21 cellular contexts compared by ENCODE assay signal in the genomic region with DNA sequence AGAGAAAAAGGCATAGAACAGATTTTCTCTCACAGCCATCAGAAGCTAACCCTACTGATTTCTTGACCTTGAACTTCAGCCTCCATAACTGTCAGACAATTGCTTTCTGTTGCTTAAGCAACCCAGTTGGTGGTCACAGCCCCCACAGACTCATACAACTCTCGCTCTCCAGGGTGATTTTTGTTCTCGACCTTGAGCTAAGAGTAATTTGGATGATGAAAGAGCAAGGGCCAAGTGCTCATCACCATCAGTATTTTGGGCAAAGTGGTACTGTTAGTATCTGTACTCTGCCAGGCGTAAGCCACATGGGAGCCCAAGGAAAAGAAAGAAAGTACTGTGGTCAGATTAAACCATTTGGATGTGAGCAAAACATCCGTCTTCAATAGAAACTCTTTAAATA.
DNase-seq lines count a peak whose midpoint lies in the region; ATAC-seq, FAIRE-seq and TF ChIP-seq lines count a peak whose summit lies in the region.
"Had no signal": no experiment of that assay in that cellular context is flagged by ENCODE, and none has a peak within 500 bp of the region (broad histone marks: within the 10 kb centered on the region; RNA-seq: fewer than 3 reads in every experiment).

No MANE protein-coding gene starts in this region.

- CTCF ChIA-PET in activated CD8-positive, alpha-beta T cell treated with anti-CD3 and anti-CD28 coated beads for 36 hours (lab: Charles Lee) = no interaction called here

- no peak for DNase-seq in activated naive CD8-positive, alpha-beta T cell treated with anti-CD3 and anti-CD28 coated beads, Interleukin-2, amount 50 U/mL, for 24 hours
- no peak for DNase-seq in activated CD8-positive, alpha-beta T cell treated with anti-CD3 and anti-CD28 coated beads for 36 hours
- no peak for DNase-seq in naive thymus-derived CD8-positive, alpha-beta T cell
- DNase-seq in frontal cortex (ENCODE audit: low spot score in 2 of 2) (no peak), SHP77 treated with DMSO at 0.1 percent for 48 hours (lab: John Stamatoyannopoulos, UW) (no peak)
- DNase-seq in activated CD4-positive, alpha-beta T cell treated with anti-CD3 and anti-CD28 coated beads, Interleukin-2, amount 10 ng/mL, durations not matched to agents 24 days and 14 days = no peak
- DNase-seq: 8988T; Caco-2; DMS 273 treated with DMSO at 0.1 percent for 48 hours; DMS79 treated with DMSO at 0.1 percent for 48 hours; IMR-90; NCI-H1105 treated with DMSO at 0.1 percent for 48 hours; NCI-H2029 treated with DMSO at 0.1 percent for 48 hours; NCI-H345; NCI-H524; NCI-H774; NK-92 treated with Interleukin-12 subunit alpha and Interleukin-12 subunit beta, amount 100 ng/mL, for 24 hours; SIG-M5; SK-N-SH had no signal

- H3K9me3 Mint-ChIP-seq in activated naive CD8-positive, alpha-beta T cell (ENCODE audit: low read depth) = no peaks in the 10 kb centered on the region
- H3K9me3 Mint-ChIP-seq in activated naive CD8-positive, alpha-beta T cell treated with anti-CD3 and anti-CD28 coated beads, Interleukin-2, amount 50 U/mL, for 24 hours = no peaks in the 10 kb centered on the region
- no peaks in the 10 kb centered on the region for H3K9me3 Mint-ChIP-seq in activated CD8-positive, alpha-beta T cell treated with anti-CD3 and anti-CD28 coated beads for 36 hours
- H3K9me3 Mint-ChIP-seq in naive thymus-derived CD8-positive, alpha-beta T cell = no peaks in the 10 kb centered on the region
- H3K9me3 Mint-ChIP-seq in activated CD4-positive, alpha-beta T cell treated with anti-CD3 and anti-CD28 coated beads, Interleukin-2, amount 10 ng/mL, durations not matched to agents 24 days and 14 days = no peaks in the 10 kb centered on the region
- H3K9me3 Mint-ChIP-seq: CD14-positive monocyte had no signal

- intact Hi-C loops in activated CD8-positive, alpha-beta T cell treated with anti-CD3 and anti-CD28 coated beads for 36 hours (cut with micrococcal nuclease) = no loop called here
- intact Hi-C loops in activated CD4-positive, alpha-beta T cell treated with anti-CD3 and anti-CD28 coated beads, Interleukin-2, amount 10 ng/mL, durations not matched to agents 24 days and 14 days (cut with micrococcal nuclease) = no loop called here

- ATAC-seq in activated naive CD8-positive, alpha-beta T cell treated with anti-CD3 and anti-CD28 coated beads, Interleukin-2, amount 50 U/mL, for 24 hours = no peak
- ATAC-seq in activated CD8-positive, alpha-beta T cell treated with anti-CD3 and anti-CD28 coated beads for 36 hours = peak; percentile 21
- no peak for ATAC-seq in naive thymus-derived CD8-positive, alpha-beta T cell

- TF ChIP-seq CTCF in activated CD8-positive, alpha-beta T cell treated with anti-CD3 and anti-CD28 coated beads for 36 hours (IDR thresholded peaks at IDR 0.05) = no peak

- no peak overlapping the region for H3K4me3 Mint-ChIP-seq in activated naive CD8-positive, alpha-beta T cell
- no peak overlapping the region for H3K4me3 Mint-ChIP-seq in activated naive CD8-positive, alpha-beta T cell treated with anti-CD3 and anti-CD28 coated beads, Interleukin-2, amount 50 U/mL, for 24 hours
- no peak overlapping the region for H3K4me3 Mint-ChIP-seq in activated CD8-positive, alpha-beta T cell treated with anti-CD3 and anti-CD28 coated beads for 36 hours
- peak overlapping the region in 1 of 10 donors; percentile 22 for H3K4me3 Mint-ChIP-seq in naive thymus-derived CD8-positive, alpha-beta T cell
- H3K4me3 Mint-ChIP-seq in activated CD4-positive, alpha-beta T cell treated with anti-CD3 and anti-CD28 coated beads, Interleukin-2, amount 10 ng/mL, durations not matched to agents 24 days and 14 days = no peak overlapping the region
- H3K4me3 Mint-ChIP-seq: CD14-positive monocyte had no signal

- peak overlapping the region; percentile 55 for H3K27ac Mint-ChIP-seq in activated naive CD8-positive, alpha-beta T cell
- no peak overlapping the region for H3K27ac Mint-ChIP-seq in activated naive CD8-positive, alpha-beta T cell treated with anti-CD3 and anti-CD28 coated beads, Interleukin-2, amount 50 U/mL, for 24 hours
- peak overlapping the region; percentile 9 for H3K27ac Mint-ChIP-seq in activated CD8-positive, alpha-beta T cell treated with anti-CD3 and anti-CD28 coated beads for 36 hours
- H3K27ac Mint-ChIP-seq in naive thymus-derived CD8-positive, alpha-beta T cell = peak overlapping the region; percentile 52 to 98 (median 88)
- no peak overlapping the region for H3K27ac Mint-ChIP-seq in activated CD4-positive, alpha-beta T cell treated with anti-CD3 and anti-CD28 coated beads, Interleukin-2, amount 10 ng/mL, durations not matched to agents 24 days and 14 days
- H3K27ac Mint-ChIP-seq: CD14-positive monocyte had no signal

- H3K36me3 Mint-ChIP-seq in activated naive CD8-positive, alpha-beta T cell = peaks cover 3% of the 10 kb centered on the region
- peaks cover 9% of the 10 kb centered on the region for H3K36me3 Mint-ChIP-seq in activated naive CD8-positive, alpha-beta T cell treated with anti-CD3 and anti-CD28 coated beads, Interleukin-2, amount 50 U/mL, for 24 hours (ENCODE audit: low read depth)
- H3K36me3 Mint-ChIP-seq in activated CD8-positive, alpha-beta T cell treated with anti-CD3 and anti-CD28 coated beads for 36 hours (ENCODE audit: low read depth) = peaks cover 6% of the 10 kb centered on the region
- H3K36me3 Mint-ChIP-seq in naive thymus-derived CD8-positive, alpha-beta T cell = peaks cover 0 to 8% (median 0%) of the 10 kb centered on the region in 3 donors
- H3K36me3 Mint-ChIP-seq in activated CD4-positive, alpha-beta T cell treated with anti-CD3 and anti-CD28 coated beads, Interleukin-2, amount 10 ng/mL, durations not matched to agents 24 days and 14 days (ENCODE audit: low read depth) = peaks cover 4% of the 10 kb centered on the region

- H3K4me1 Mint-ChIP-seq in activated naive CD8-positive, alpha-beta T cell (ENCODE audit: low read depth) = peaks cover 76% of the 10 kb centered on the region
- H3K4me1 Mint-ChIP-seq in activated naive CD8-positive, alpha-beta T cell treated with anti-CD3 and anti-CD28 coated beads, Interleukin-2, amount 50 U/mL, for 24 hours = peaks cover 60% of the 10 kb centered on the region
- H3K4me1 Mint-ChIP-seq in activated CD8-positive, alpha-beta T cell treated with anti-CD3 and anti-CD28 coated beads for 36 hours (ENCODE audit: low read depth) = peaks cover 83% of the 10 kb centered on the region
- H3K4me1 Mint-ChIP-seq in naive thymus-derived CD8-positive, alpha-beta T cell = peaks cover 50 to 95% (median 90%) of the 10 kb centered on the region in 4 donors
- H3K4me1 Mint-ChIP-seq in activated CD4-positive, alpha-beta T cell treated with anti-CD3 and anti-CD28 coated beads, Interleukin-2, amount 10 ng/mL, durations not matched to agents 24 days and 14 days = peaks cover 42% of the 10 kb centered on the region

- no peaks in the 10 kb centered on the region for H3K27me3 Mint-ChIP-seq in activated naive CD8-positive, alpha-beta T cell
- no peaks in the 10 kb centered on the region for H3K27me3 Mint-ChIP-seq in activated naive CD8-positive, alpha-beta T cell treated with anti-CD3 and anti-CD28 coated beads, Interleukin-2, amount 50 U/mL, for 24 hours
- no peaks in the 10 kb centered on the region for H3K27me3 Mint-ChIP-seq in activated CD8-positive, alpha-beta T cell treated with anti-CD3 and anti-CD28 coated beads for 36 hours
- H3K27me3 Mint-ChIP-seq in naive thymus-derived CD8-positive, alpha-beta T cell = no peaks in the 10 kb centered on the region
- H3K27me3 Mint-ChIP-seq in activated CD4-positive, alpha-beta T cell treated with anti-CD3 and anti-CD28 coated beads, Interleukin-2, amount 10 ng/mL, durations not matched to agents 24 days and 14 days = no peaks in the 10 kb centered on the region

- POLR2A ChIA-PET in activated CD8-positive, alpha-beta T cell treated with anti-CD3 and anti-CD28 coated beads for 36 hours (lab: Charles Lee) = interaction anchor here (1.2 to 1.5 kb wide), 2 partner anchors 9 to 147 kb away, joined by 3 read pairs; no protein-coding TSS in a partner anchor
- POLR2A ChIA-PET in naive thymus-derived CD8-positive, alpha-beta T cell (lab: Charles Lee) = interaction anchor here (1.2 to 10.4 kb wide), 6 partner anchors 9 to 36 kb away, joined by 3 to 97 read pairs (median 10); no protein-coding TSS in a partner anchor

- no peak for FAIRE-seq in frontal cortex (lab: Jason Lieb, UNC)

Comparison
In these comparisons a context has a peak if more than half of its experiments do, and no peak if none do; other contexts are left out.
1. H3K27ac Mint-ChIP-seq: peak in activated naive CD8-positive, alpha-beta T cell (single experiment), activated CD8-positive, alpha-beta T cell treated with anti-CD3 and anti-CD28 coated beads for 36 hours (single experiment) and naive thymus-derived CD8-positive, alpha-beta T cell (10 of 10); none in activated naive CD8-positive, alpha-beta T cell treated with anti-CD3 and anti-CD28 coated beads, Interleukin-2, amount 50 U/mL, for 24 hours (single experiment) and activated CD4-positive, alpha-beta T cell treated with anti-CD3 and anti-CD28 coated beads, Interleukin-2, amount 10 ng/mL, durations not matched to agents 24 days and 14 days (single experiment).